In genomic region chr1:17533201-17533600, GRCh38 we compare ENCODE assay signal across 16 cellular contexts. TPM values are rescaled to one million over a fixed set of nuclear protein-coding genes. Genes with fewer than 3 reads are reported as not detected.
"Had no signal": no experiment of that assay in that cellular context is flagged by ENCODE, and none has a peak within 500 bp of the region (broad histone marks: within the 10 kb centered on the region; RNA-seq: fewer than 3 reads in every experiment).

No MANE protein-coding gene starts in this region.

- ATAC-seq: activated CD8-positive, alpha-beta memory T cell treated with anti-CD3 and anti-CD28 coated beads, Interleukin-2, amount 10 ng/mL, durations not matched to agents 7 days and 5 days; activated T-cell treated with anti-CD3 and anti-CD28 coated beads, Interleukin-2, amount 50 U/mL, for 4 hours; lower lobe of right lung; naive thymus-derived CD8-positive, alpha-beta T cell had no signal

- H3K9me3 ChIP-seq: lower lobe of right lung had no signal

- H3K27ac ChIP-seq: lower lobe of right lung had no signal

- FAIRE-seq: colon had no signal

- H3K4me3 ChIP-seq: lower lobe of right lung had no signal

- H3K36me3 ChIP-seq: lower lobe of right lung had no signal

- DNase-seq: activated CD4-positive, alpha-beta T cell treated with anti-CD3 and anti-CD28 coated beads, Interleukin-2, amount 50 U/mL, for 48 hours; activated CD4-positive, CD25-positive, alpha-beta regulatory T cell treated with anti-CD3 and anti-CD28 coated beads, Interleukin-2, amount 50 U/mL, for 72 hours; activated CD8-positive, alpha-beta memory T cell treated with anti-CD3 and anti-CD28 coated beads, Interleukin-2, amount 10 ng/mL, durations not matched to agents 7 days and 5 days; activated gamma-delta T cell; activated naive CD8-positive, alpha-beta T cell treated with anti-CD3 and anti-CD28 coated beads, Interleukin-2, amount 10 ng/mL, durations not matched to agents 7 days and 5 days; activated T-cell treated with anti-CD3 and anti-CD28 coated beads, Interleukin-2, amount 50 U/mL, for 4 hours; anterior cingulate cortex; effector CD4-positive, alpha-beta T cell; hippocampal formation; lower lobe of right lung; naive thymus-derived CD8-positive, alpha-beta T cell; nucleus accumbens; stimulated activated CD4-positive, alpha-beta T cell treated with anti-CD3 and anti-CD28 coated beads, Interleukin-15, amount 100 ng/mL, for 24 hours; stimulated activated CD4-positive, alpha-beta T cell treated with anti-CD3 and anti-CD28 coated beads, Interleukin-4, amount 100 ng/mL, for 4 hours had no signal

RNA-seq across cellular contexts. Expression of gene ARHGEF10L, which starts 6.3 kb away (rescaled TPM):
- total RNA-seq: activated CD8-positive, alpha-beta memory T cell treated with anti-CD3 and anti-CD28 coated beads, Interleukin-2, amount 10 ng/mL, durations not matched to agents 7 days and 5 days; T-helper 2 cell treated with Interferon-gamma antibody and Interleukin-4, amounts not matched to agents 100 ng/mL and 5 ng/mL, for 36 hours had no signal
- polyA plus RNA-seq: naive thymus-derived CD8-positive, alpha-beta T cell had no signal
